ENCODE assay signal across 8 cellular contexts in genomic region chr1:16206547-16207317, GRCh38. TPM values are rescaled to one million over a fixed set of nuclear protein-coding genes. Genes with fewer than 3 reads are reported as not detected.
DNase-seq lines count a peak whose midpoint lies in the region; ATAC-seq, FAIRE-seq and TF ChIP-seq lines count a peak whose summit lies in the region.

No MANE protein-coding gene starts in this region.

- H3K9me3 ChIP-seq in right atrium auricular region = no peaks in the 10 kb centered on the region
- no peaks in the 10 kb centered on the region for H3K9me3 ChIP-seq in psoas muscle

- no peaks in the 10 kb centered on the region for H3K27me3 ChIP-seq in right atrium auricular region
- no peaks in the 10 kb centered on the region for H3K27me3 ChIP-seq in psoas muscle (ENCODE audit: insufficient read depth in 3 of 3, low read length in 2 of 3)

- no peaks in the 10 kb centered on the region for H3K36me3 ChIP-seq in right atrium auricular region
- H3K36me3 ChIP-seq in psoas muscle (ENCODE audit: insufficient read depth in 1 of 2, low read depth in 1 of 2) = no peaks in the 10 kb centered on the region

- intact Hi-C loops in psoas muscle (cut with DNase I) = no loop called here

- DNase-seq in GM12865 (ENCODE audit: low read depth) (peak; percentile 86), NCI-H1436 treated with DMSO at 0.1 percent for 48 hours (lab: John Stamatoyannopoulos, UW) (peak; percentile 87), T follicular helper cell (ENCODE audit: low read depth) (peak; percentile 90), amniotic epithelial cell (ENCODE audit: low read depth) (peak; percentile 99), right atrium auricular region (ENCODE audit: low spot score) (peak; percentile 98), psoas muscle (peak; percentile 96 to 98), urothelium cell line (ENCODE audit: low spot score) (peak; percentile 98)

- H3K4me3 ChIP-seq in GM12865 (ENCODE audit: low read depth, low read length) = peak overlapping the region; percentile 56
- peak overlapping the region; percentile 35 to 67 for H3K4me3 ChIP-seq in right atrium auricular region
- H3K4me3 ChIP-seq in psoas muscle = peak overlapping the region; percentile 59

- WGBS in psoas muscle, 3 donors = 1% methylated on average over 66 to 86 of the region's 87 CpGs

- peaks cover 0 to 22% of the 10 kb centered on the region in 2 donors for H3K4me1 ChIP-seq in right atrium auricular region
- no peaks in the 10 kb centered on the region for H3K4me1 ChIP-seq in psoas muscle

- peak overlapping the region; percentile 86 to 88 for H3K27ac ChIP-seq in right atrium auricular region
- H3K27ac ChIP-seq in psoas muscle = peak overlapping the region; percentile 70

- peak; percentile 92 for FAIRE-seq in urothelium cell line (lab: Jason Lieb, UNC)

- TF ChIP-seq CTCF in GM12865 (IDR thresholded peaks at IDR 0.05; ENCODE audit: insufficient read depth, low read depth, low read length, missing control alignments) (no peak), right atrium auricular region (IDR thresholded peaks at IDR 0.05) (no peak), psoas muscle (IDR thresholded peaks at IDR 0.05) (no peak)

- peak; percentile 74 for ATAC-seq in HG02798 (IDR thresholded peaks at IDR 0.05; ENCODE audit: poor library complexity, unreplicated experiment)
- peak; percentile 93 to 96 (median 94) for ATAC-seq in psoas muscle

RNA-seq across cellular contexts. Expression of gene ARHGEF19, which starts 5.7 kb away (rescaled TPM):
- total RNA-seq in right atrium auricular region (1 to 10 TPM; 1.5 to 4.8 TPM), psoas muscle (1 to 10 TPM; 1.1 to 1.8 (median 1.3) TPM)
- polyA plus RNA-seq in psoas muscle = 1 to 10 TPM in 2 of 3 donors, under 1 TPM in 1; 0.99 to 2.4 (median 1.3) TPM

RNA-seq across cellular contexts. Expression of gene CPLANE2, which starts 30.3 kb away (rescaled TPM):
- total RNA-seq in right atrium auricular region (1 to 10 TPM; 4.4 to 5.0 TPM), psoas muscle (1 to 10 TPM; 1.0 to 5.1 (median 4.6) TPM)
- 1 to 10 TPM; 1.4 to 7.4 (median 4.0) TPM for polyA plus RNA-seq in psoas muscle

RNA-seq across cellular contexts. Expression of gene EPHA2, which starts 50.9 kb away (rescaled TPM):
- 10 to 100 TPM; 17.5 to 43.5 TPM for total RNA-seq in right atrium auricular region
- total RNA-seq in psoas muscle = 1 to 10 TPM; 3.0 to 7.0 (median 3.5) TPM
- polyA plus RNA-seq in psoas muscle = 1 to 10 TPM; 1.3 to 8.0 (median 1.5) TPM

Comparison
In these comparisons a context has a peak if more than half of its experiments do, and no peak if none do; other contexts are left out.
1. Peak in every context shown above with its lines: DNase-seq, ATAC-seq, H3K4me3 ChIP-seq and H3K27ac ChIP-seq.